ENCODE assay signal across 16 cellular contexts in genomic region chr16:75919664-75920063, GRCh38.
"Had no signal": no experiment of that assay in that cellular context is flagged by ENCODE, and none has a peak within 500 bp of the region (broad histone marks: within the 10 kb centered on the region; RNA-seq: fewer than 3 reads in every experiment).

No MANE protein-coding gene starts in this region.

- H3K27ac ChIP-seq: ascending aorta, gastrocnemius medialis, left ventricle myocardium inferior, neural progenitor cell, parathyroid adenoma, right atrium auricular region, tibial artery, VCaP had no signal

- H3K4me1 Mint-ChIP-seq: activated naive CD8-positive, alpha-beta T cell treated with anti-CD3 and anti-CD28 coated beads, Interleukin-2, amount 10 ng/mL, durations not matched to agents 7 days and 5 days had no signal

- H3K79me2 ChIP-seq: parathyroid adenoma had no signal

- H3K36me3 Mint-ChIP-seq: activated CD4-positive, alpha-beta memory T cell treated with anti-CD3 and anti-CD28 coated beads for 36 hours; activated naive CD8-positive, alpha-beta T cell treated with anti-CD3 and anti-CD28 coated beads, Interleukin-2, amount 10 ng/mL, durations not matched to agents 7 days and 5 days; neural progenitor cell had no signal

- H3K4me1 ChIP-seq: ascending aorta, gastrocnemius medialis, left ventricle myocardium inferior, neural progenitor cell, parathyroid adenoma, right atrium auricular region had no signal

- H3K9me3 ChIP-seq: ascending aorta, gastrocnemius medialis, left ventricle myocardium inferior, right atrium auricular region, tibial artery had no signal

- ATAC-seq: gastrocnemius medialis had no signal

- H3K9me3 Mint-ChIP-seq: activated CD4-positive, alpha-beta memory T cell treated with anti-CD3 and anti-CD28 coated beads for 36 hours; activated naive CD8-positive, alpha-beta T cell treated with anti-CD3 and anti-CD28 coated beads, Interleukin-2, amount 10 ng/mL, durations not matched to agents 7 days and 5 days; endodermal cell; neural progenitor cell had no signal

- H3K9ac ChIP-seq: neural progenitor cell, parathyroid adenoma had no signal

- H2AFZ ChIP-seq: neural progenitor cell, parathyroid adenoma had no signal

- H3K4me3 ChIP-seq: ascending aorta, gastrocnemius medialis, left ventricle myocardium inferior, neural progenitor cell, right atrium auricular region, tibial artery had no signal

- H3K27ac Mint-ChIP-seq: activated CD4-positive, alpha-beta memory T cell treated with anti-CD3 and anti-CD28 coated beads for 36 hours; activated naive CD8-positive, alpha-beta T cell treated with anti-CD3 and anti-CD28 coated beads, Interleukin-2, amount 10 ng/mL, durations not matched to agents 7 days and 5 days; endodermal cell; neural progenitor cell had no signal

- DNase-seq: activated CD4-positive, alpha-beta memory T cell treated with anti-CD3 and anti-CD28 coated beads for 36 hours; activated naive CD8-positive, alpha-beta T cell treated with anti-CD3 and anti-CD28 coated beads, Interleukin-2, amount 10 ng/mL, durations not matched to agents 7 days and 5 days; central memory CD4-positive, alpha-beta T cell; dermis blood vessel endothelial cell; endodermal cell; gastrocnemius medialis; left ventricle myocardium inferior; mesendoderm; small intestine; T-helper 9 cell; tibial artery had no signal

- H3K27me3 Mint-ChIP-seq: activated naive CD8-positive, alpha-beta T cell treated with anti-CD3 and anti-CD28 coated beads, Interleukin-2, amount 10 ng/mL, durations not matched to agents 7 days and 5 days had no signal

- H3K4me2 ChIP-seq: neural progenitor cell had no signal

- H3K27me3 ChIP-seq: ascending aorta, gastrocnemius medialis, right atrium auricular region, tibial artery had no signal

- H3K4me3 Mint-ChIP-seq: activated CD4-positive, alpha-beta memory T cell treated with anti-CD3 and anti-CD28 coated beads for 36 hours; activated naive CD8-positive, alpha-beta T cell treated with anti-CD3 and anti-CD28 coated beads, Interleukin-2, amount 10 ng/mL, durations not matched to agents 7 days and 5 days; endodermal cell; neural progenitor cell had no signal

- H3K36me3 ChIP-seq: ascending aorta, gastrocnemius medialis, left ventricle myocardium inferior, neural progenitor cell, right atrium auricular region, tibial artery had no signal
